ENCODE assay signal across 24 cellular contexts in the genomic region with DNA sequence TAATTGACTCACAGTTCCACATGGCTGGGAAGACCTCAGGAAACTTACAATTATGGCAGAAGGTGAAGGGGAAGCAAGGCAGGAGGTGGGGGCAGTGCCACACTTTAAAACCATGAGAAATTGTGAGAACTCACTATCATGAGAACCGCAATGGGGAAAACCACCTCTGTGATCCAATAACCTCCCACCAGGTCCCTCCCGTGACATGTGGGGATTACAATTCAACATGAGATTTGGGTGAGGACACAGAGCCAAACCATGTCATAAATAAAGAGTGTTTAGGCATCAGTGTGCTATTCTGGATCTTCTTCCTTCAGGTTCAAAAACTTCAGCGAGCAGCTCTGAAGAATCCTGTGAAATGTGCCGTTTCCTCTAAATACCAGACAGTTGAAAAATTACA. TPM values are rescaled to one million over a fixed set of nuclear protein-coding genes. Genes with fewer than 3 reads are reported as not detected.
DNase-seq lines count a peak whose midpoint lies in the region; ATAC-seq and TF ChIP-seq lines count a peak whose summit lies in the region.
"Had no signal": no experiment of that assay in that cellular context is flagged by ENCODE, and none has a peak within 500 bp of the region (broad histone marks: within the 10 kb centered on the region; RNA-seq: fewer than 3 reads in every experiment).

No MANE protein-coding gene starts in this region.

- WGBS in hepatocyte (ENCODE audit: low lambda C conversion rate, missing lambda C conversion rate) = 91% methylated on average over 4 of the region's 4 CpGs
- 89 to 100% methylated on average over 2 to 4 of the region's 4 CpGs for WGBS in transverse colon (ENCODE audit: low coverage in 1 of 2), 2 donors

- ATAC-seq in T-helper 17 cell = no peak
- ATAC-seq in GM21367 (IDR thresholded peaks at IDR 0.05; ENCODE audit: unreplicated experiment) = no peak
- ATAC-seq in HG03521 (IDR thresholded peaks at IDR 0.05; ENCODE audit: unreplicated experiment) = no peak
- ATAC-seq: body of pancreas; natural killer cell treated with Interleukin-12 subunit alpha and Interleukin-12 subunit beta and Interleukin-15 and Interleukin-18, amount 100 ng/mL, for 72 hours; T-cell had no signal

- DNase-seq in A172 (ENCODE audit: low spot score) (peak; percentile 58), H4 (ENCODE audit: low spot score) (peak; percentile 30), T-helper 17 cell (no peak), hepatocyte (ENCODE audit: low spot score) (no peak), transverse colon (no peak)
- no peak for DNase-seq in stimulated activated CD4-positive, alpha-beta T cell treated with anti-CD3 and anti-CD28 coated beads, Interleukin-12 subunit alpha, Interleukin-12 subunit beta, amount 100 ng/mL, for 4 hours
- DNase-seq: activated CD8-positive, alpha-beta memory T cell treated with anti-CD3 and anti-CD28 coated beads, Interleukin-2, amount 50 U/mL, for 4 hours; activated naive CD8-positive, alpha-beta T cell treated with anti-CD3 and anti-CD28 coated beads, Interleukin-2, amount 10 ng/mL, durations not matched to agents 7 days and 5 days; body of pancreas; effector memory CD4-positive, alpha-beta T cell; Karpas-422; left cardiac atrium; NCI-H1048; NCI-H1930; NCI-H82; ovary; Right ventricle myocardium superior; T-cell had no signal

- H3K27ac Mint-ChIP-seq in T-helper 17 cell = peak overlapping the region; percentile 45
- H3K27ac Mint-ChIP-seq: activated naive CD8-positive, alpha-beta T cell treated with anti-CD3 and anti-CD28 coated beads, Interleukin-2, amount 10 ng/mL, durations not matched to agents 7 days and 5 days; natural killer cell treated with Interleukin-12 subunit alpha and Interleukin-12 subunit beta and Interleukin-15 and Interleukin-18, amount 100 ng/mL, for 72 hours; T-cell had no signal

- intact Hi-C loops in transverse colon (cut with DNase I; ENCODE audit: low total_unique reads) = no loop called here

- H3K27me3 Mint-ChIP-seq in T-helper 17 cell = no peaks in the 10 kb centered on the region
- H3K27me3 Mint-ChIP-seq: activated naive CD8-positive, alpha-beta T cell treated with anti-CD3 and anti-CD28 coated beads, Interleukin-2, amount 10 ng/mL, durations not matched to agents 7 days and 5 days; natural killer cell treated with Interleukin-12 subunit alpha and Interleukin-12 subunit beta and Interleukin-15 and Interleukin-18, amount 100 ng/mL, for 72 hours; T-cell had no signal

- no peak overlapping the region for H3K4me2 ChIP-seq in hepatocyte
- H3K4me2 ChIP-seq: BLaER1 treated with 17β-estradiol and CSF1 and Interleukin-3, amounts not matched to agents 10 nM and 100 nM had no signal

- H3K79me2 ChIP-seq in hepatocyte = peaks cover 32% of the 10 kb centered on the region

- H3K36me3 Mint-ChIP-seq in T-helper 17 cell (ENCODE audit: low read depth) = peaks cover 16% of the 10 kb centered on the region

- no peak overlapping the region for H3K4me3 Mint-ChIP-seq in T-helper 17 cell
- H3K4me3 Mint-ChIP-seq: activated naive CD8-positive, alpha-beta T cell treated with anti-CD3 and anti-CD28 coated beads, Interleukin-2, amount 10 ng/mL, durations not matched to agents 7 days and 5 days; natural killer cell treated with Interleukin-12 subunit alpha and Interleukin-12 subunit beta and Interleukin-15 and Interleukin-18, amount 100 ng/mL, for 72 hours; T-cell had no signal

- H3K4me3 ChIP-seq in hepatocyte (no peak overlapping the region), transverse colon (no peak overlapping the region)
- H3K4me3 ChIP-seq: BLaER1 treated with 17β-estradiol and CSF1 and Interleukin-3, amounts not matched to agents 10 nM and 100 nM; body of pancreas; ovary; right atrium auricular region had no signal

- H3K9me2 ChIP-seq in hepatocyte (replicated peaks; ENCODE audit: insufficient read depth) = no peaks in the 10 kb centered on the region

- H3K36me3 ChIP-seq in hepatocyte (replicated peaks; ENCODE audit: insufficient read depth, low read depth) = no peaks in the 10 kb centered on the region
- peaks cover 0 to 67% (median 34%) of the 10 kb centered on the region in 4 donors for H3K36me3 ChIP-seq in transverse colon
- H3K36me3 ChIP-seq: ovary had no signal

- H3K4me1 Mint-ChIP-seq in T-helper 17 cell = peaks cover 23% of the 10 kb centered on the region

- H3K4me1 ChIP-seq in hepatocyte (ENCODE audit: insufficient read depth) = peaks cover 19% of the 10 kb centered on the region
- H3K4me1 ChIP-seq in transverse colon = peaks cover 0 to 14% (median 8%) of the 10 kb centered on the region in 4 donors

- H3K27ac ChIP-seq in hepatocyte = peak overlapping the region; percentile 21
- H3K27ac ChIP-seq in transverse colon = no peak overlapping the region
- H3K27ac ChIP-seq: BLaER1 treated with 17β-estradiol and CSF1 and Interleukin-3, amounts not matched to agents 10 nM and 100 nM; body of pancreas; ovary; right atrium auricular region; VCaP had no signal

- peaks cover 7% of the 10 kb centered on the region for H4K20me1 ChIP-seq in hepatocyte (ENCODE audit: insufficient read depth, poor library complexity, severe bottlenecking)

- TF ChIP-seq EP300 in transverse colon (IDR thresholded peaks at IDR 0.05; ENCODE audit: low read depth) = no peak

- no peak for TF ChIP-seq POLR2A in transverse colon (IDR thresholded peaks at IDR 0.05)

- TF ChIP-seq CTCF in hepatocyte (IDR thresholded peaks at IDR 0.05; ENCODE audit: poor library complexity) (no peak), transverse colon (IDR thresholded peaks at IDR 0.05) (no peak)

- H3K9me3 ChIP-seq in T-helper 17 cell (ENCODE audit: control insufficient read depth, low read length, poor library complexity, severe bottlenecking) (no peaks in the 10 kb centered on the region), hepatocyte (ENCODE audit: low read depth) (no peaks in the 10 kb centered on the region), transverse colon (no peaks in the 10 kb centered on the region)
- H3K9me3 ChIP-seq: BLaER1 treated with 17β-estradiol and CSF1 and Interleukin-3, amounts not matched to agents 10 nM and 100 nM; body of pancreas; ovary; right atrium auricular region had no signal

- no peak overlapping the region for H2AFZ ChIP-seq in hepatocyte

- in situ Hi-C loops in transverse colon (cut with MboI; ENCODE audit: low pct_ligation_motif_present in 1 of 4, low pct_unique_long_range_greater_than_20kb in 1 of 4, low sequenced_read_pairs in 3 of 4) = no loop called here

- no peaks in the 10 kb centered on the region for H3K27me3 ChIP-seq in hepatocyte
- H3K27me3 ChIP-seq in transverse colon = no peaks in the 10 kb centered on the region
- H3K27me3 ChIP-seq: BLaER1 treated with 17β-estradiol and CSF1 and Interleukin-3, amounts not matched to agents 10 nM and 100 nM; body of pancreas; ovary; right atrium auricular region had no signal

RNA-seq across cellular contexts. Expression of gene DDX47, which starts 9.7 kb away (rescaled TPM):
- 96.6 and 99.2 TPM in 2 replicates for total RNA-seq in A172 (2014; rRNA removed; shearing (Covaris generic))
- 194 and 203 TPM in 2 replicates for total RNA-seq in H4 (2014; rRNA removed; shearing (Covaris generic))
- total RNA-seq in T-helper 17 cell = 100 to 1,000 TPM; 135 to 141 TPM
- 69.4 and 74.4 TPM in 2 replicates for total RNA-seq in hepatocyte
- polyA plus RNA-seq in hepatocyte = 51.6 and 56.2 TPM in 2 replicates
- total RNA-seq in transverse colon = 10 to 100 TPM; 22.1 to 47.8 (median 31.8) TPM

RNA-seq across cellular contexts. Expression of gene APOLD1, which starts 37.4 kb away (rescaled TPM):
- 3.3 and 3.5 TPM in 2 replicates for total RNA-seq in A172 (2014; rRNA removed; shearing (Covaris generic))
- 2.7 and 3.1 TPM in 2 replicates for total RNA-seq in H4 (2014; rRNA removed; shearing (Covaris generic))
- total RNA-seq in T-helper 17 cell (1 to 10 TPM; 3.1 to 5.1 TPM), hepatocyte (5.6 and 6.0 TPM in 2 replicates), transverse colon (10 to 100 TPM in 2 of 4 donors, 1 to 10 TPM in 2; 3.0 to 11.3 (median 7.7) TPM)
- polyA plus RNA-seq in hepatocyte = 1.5 and 3.8 TPM in 2 replicates

Comparison
In these comparisons a context has a peak if more than half of its experiments do, and no peak if none do; other contexts are left out.
1. DNase-seq: peak in A172 (single experiment) and H4 (single experiment); none in T-helper 17 cell (0 of 3), hepatocyte (single experiment), transverse colon (single experiment) and stimulated activated CD4-positive, alpha-beta T cell treated with anti-CD3 and anti-CD28 coated beads, Interleukin-12 subunit alpha, Interleukin-12 subunit beta, amount 100 ng/mL, for 4 hours (single experiment).